In genomic region chr2:239575931-239576445, GRCh38 we compare ENCODE assay signal across 23 cellular contexts.
"Had no signal": no experiment of that assay in that cellular context is flagged by ENCODE, and none has a peak within 500 bp of the region (broad histone marks: within the 10 kb centered on the region; RNA-seq: fewer than 3 reads in every experiment).

No MANE protein-coding gene starts in this region.

- H3K36me3 Mint-ChIP-seq: activated naive CD8-positive, alpha-beta T cell; WTC11 had no signal

- H3K4me3 ChIP-seq: K562, SK-N-MC had no signal

- H3K4me3 Mint-ChIP-seq: activated CD8-positive, alpha-beta T cell treated with anti-CD3 and anti-CD28 coated beads, Interleukin-2, amount 10 ng/mL, durations not matched to agents 7 days and 5 days; activated naive CD4-positive, alpha-beta T cell treated with anti-CD3 and anti-CD28 coated beads for 36 hours; activated naive CD8-positive, alpha-beta T cell; T-helper 1 cell treated with Interleukin-12 subunit alpha and Interleukin-12 subunit beta and Interleukin-4 antibody, amounts not matched to agents 30 μg/mL and 1 μg/mL, for 36 hours; WTC11 had no signal

- FAIRE-seq: K562 had no signal

- H3K9me3 Mint-ChIP-seq: activated naive CD4-positive, alpha-beta T cell treated with anti-CD3 and anti-CD28 coated beads for 36 hours; T-helper 1 cell treated with Interleukin-12 subunit alpha and Interleukin-12 subunit beta and Interleukin-4 antibody, amounts not matched to agents 30 μg/mL and 1 μg/mL, for 36 hours had no signal

- DNase-seq: activated CD4-positive, alpha-beta T cell treated with anti-CD3 and anti-CD28 coated beads for 48 hours; activated CD4-positive, alpha-beta T cell treated with anti-CD3 and anti-CD28 coated beads, Interleukin-2, amount 50 U/mL, for 4 hours; activated CD4-positive, CD25-positive, alpha-beta regulatory T cell treated with anti-CD3 and anti-CD28 coated beads, Interleukin-2, amount 50 U/mL, for 72 hours; activated CD8-positive, alpha-beta memory T cell treated with anti-CD3 and anti-CD28 coated beads, Interleukin-2, amount 50 U/mL, for 48 hours; activated CD8-positive, alpha-beta T cell treated with anti-CD3 and anti-CD28 coated beads, Interleukin-2, amount 10 ng/mL, durations not matched to agents 7 days and 5 days; activated naive CD4-positive, alpha-beta T cell treated with anti-CD3 and anti-CD28 coated beads for 36 hours; activated T-cell treated with anti-CD3 and anti-CD28 coated beads, Interleukin-2, amount 50 U/mL, for 1 hour; cerebellar nuclear complex; Karpas-422; NCI-H1105 treated with DMSO at 0.1 percent for 48 hours; NCI-H1436 treated with DMSO at 0.1 percent for 48 hours; NCI-H1930; NCI-H2107; NCI-H2171 treated with DMSO at 0.1 percent for 48 hours; NCI-H226; NCI-H526; NCI-H82; SW 1271 had no signal

- H3K27ac ChIP-seq: SK-N-MC had no signal

- H3K27me3 Mint-ChIP-seq: activated naive CD8-positive, alpha-beta T cell had no signal

- ATAC-seq: activated CD8-positive, alpha-beta T cell treated with anti-CD3 and anti-CD28 coated beads, Interleukin-2, amount 10 ng/mL, durations not matched to agents 7 days and 5 days; K562; WTC11 had no signal

- H3K27ac Mint-ChIP-seq: activated CD8-positive, alpha-beta T cell treated with anti-CD3 and anti-CD28 coated beads, Interleukin-2, amount 10 ng/mL, durations not matched to agents 7 days and 5 days; activated naive CD4-positive, alpha-beta T cell treated with anti-CD3 and anti-CD28 coated beads for 36 hours; activated naive CD8-positive, alpha-beta T cell; T-helper 1 cell treated with Interleukin-12 subunit alpha and Interleukin-12 subunit beta and Interleukin-4 antibody, amounts not matched to agents 30 μg/mL and 1 μg/mL, for 36 hours; WTC11 had no signal

- H3K4me1 Mint-ChIP-seq: WTC11 had no signal
